16 cellular contexts compared by ENCODE assay signal in genomic region chr16:31023627-31024226, GRCh38. TPM values are rescaled to one million over a fixed set of nuclear protein-coding genes. Genes with fewer than 3 reads are reported as not detected.
DNase-seq lines count a peak whose midpoint lies in the region; ATAC-seq, FAIRE-seq and TF ChIP-seq lines count a peak whose summit lies in the region.
"Had no signal": no experiment of that assay in that cellular context is flagged by ENCODE, and none has a peak within 500 bp of the region (broad histone marks: within the 10 kb centered on the region; RNA-seq: fewer than 3 reads in every experiment).

No MANE protein-coding gene starts in this region.

- no peak overlapping the region for H3K4me3 Mint-ChIP-seq in stimulated activated naive CD8-positive, alpha-beta T cell treated with anti-CD3 and anti-CD28 coated beads, Interleukin-15, amount 100 ng/mL, for 72 hours
- H3K4me3 Mint-ChIP-seq in astrocyte (ENCODE audit: unreplicated experiment): peak overlapping the region; percentile 17
- H3K4me3 Mint-ChIP-seq: CD4-positive, alpha-beta memory T cell had no signal

- no peak for TF ChIP-seq CTCF in astrocyte (IDR thresholded peaks at IDR 0.05; ENCODE audit: insufficient read depth, low read depth, low read length)

- no peak overlapping the region for H3K4me2 ChIP-seq in astrocyte (ENCODE audit: low read length)

- peaks cover 7% of the 10 kb centered on the region for H3K4me1 Mint-ChIP-seq in stimulated activated naive CD8-positive, alpha-beta T cell treated with anti-CD3 and anti-CD28 coated beads, Interleukin-15, amount 100 ng/mL, for 72 hours
- H3K4me1 Mint-ChIP-seq in astrocyte (ENCODE audit: low read depth, unreplicated experiment): peaks cover 5% of the 10 kb centered on the region
- H3K4me1 Mint-ChIP-seq: CD4-positive, alpha-beta memory T cell had no signal

- H3K79me2 ChIP-seq in astrocyte (ENCODE audit: insufficient read depth, low read length): no peaks in the 10 kb centered on the region

- no peaks in the 10 kb centered on the region for H3K36me3 Mint-ChIP-seq in astrocyte (ENCODE audit: low read depth, unreplicated experiment)
- H3K36me3 Mint-ChIP-seq: CD4-positive, alpha-beta memory T cell had no signal

- H3K27ac ChIP-seq in astrocyte (ENCODE audit: low read depth, low read length): no peak overlapping the region

- H4K20me1 ChIP-seq in astrocyte (ENCODE audit: insufficient read depth, low read length): no peaks in the 10 kb centered on the region

- H3K27me3 Mint-ChIP-seq in stimulated activated naive CD8-positive, alpha-beta T cell treated with anti-CD3 and anti-CD28 coated beads, Interleukin-15, amount 100 ng/mL, for 72 hours: no peaks in the 10 kb centered on the region
- no peaks in the 10 kb centered on the region for H3K27me3 Mint-ChIP-seq in astrocyte (ENCODE audit: low read depth, unreplicated experiment)
- H3K27me3 Mint-ChIP-seq: CD4-positive, alpha-beta memory T cell had no signal

- H3K9me3 ChIP-seq in astrocyte (ENCODE audit: insufficient read depth, low read depth, low read length): no peaks in the 10 kb centered on the region
- H3K9me3 ChIP-seq: HAP-1 had no signal

- no peak overlapping the region for H3K9ac ChIP-seq in astrocyte (ENCODE audit: low read length)

- no peaks in the 10 kb centered on the region for H3K9me3 Mint-ChIP-seq in stimulated activated naive CD8-positive, alpha-beta T cell treated with anti-CD3 and anti-CD28 coated beads, Interleukin-15, amount 100 ng/mL, for 72 hours
- H3K9me3 Mint-ChIP-seq in astrocyte (ENCODE audit: unreplicated experiment): no peaks in the 10 kb centered on the region
- H3K9me3 Mint-ChIP-seq: CD4-positive, alpha-beta memory T cell had no signal

- H2AFZ ChIP-seq in astrocyte (ENCODE audit: low read depth, low read length): no peak overlapping the region

- no peak for ATAC-seq in stimulated activated naive CD8-positive, alpha-beta T cell treated with anti-CD3 and anti-CD28 coated beads, Interleukin-15, amount 100 ng/mL, for 72 hours
- no peak for ATAC-seq in stimulated activated naive CD8-positive, alpha-beta T cell treated with anti-CD3 and anti-CD28 coated beads, Interleukin-15, Interleukin-2, amounts not matched to agents 100 U/mL and 50 U/mL, for 24 hours

- no peak for DNase-seq in stimulated activated naive CD8-positive, alpha-beta T cell treated with anti-CD3 and anti-CD28 coated beads, Interleukin-15, amount 100 ng/mL, for 72 hours
- no peak for DNase-seq in stimulated activated naive CD8-positive, alpha-beta T cell treated with anti-CD3 and anti-CD28 coated beads, Interleukin-15, Interleukin-2, amounts not matched to agents 100 U/mL and 50 U/mL, for 24 hours
- DNase-seq in astrocyte (ENCODE audit: low read depth): no peak
- no peak for DNase-seq in inferior parietal cortex (ENCODE audit: extremely low spot score)
- DNase-seq in activated CD4-positive, alpha-beta T cell treated with anti-CD3 and anti-CD28 coated beads, Interleukin-2, amount 50 U/mL, for 48 hours: no peak
- DNase-seq: C1 segment of cervical spinal cord; Calu3; CD4-positive, alpha-beta memory T cell; COR-L47; DMS153; DND-41; GOT3 had no signal

- no peaks in the 10 kb centered on the region for H3K36me3 ChIP-seq in astrocyte (ENCODE audit: insufficient read depth, low read length)
- H3K36me3 ChIP-seq: HAP-1 had no signal

- H3K4me1 ChIP-seq in astrocyte (ENCODE audit: insufficient read depth, low read length): no peaks in the 10 kb centered on the region
- H3K4me1 ChIP-seq: HAP-1 had no signal

- no peak overlapping the region for H3K4me3 ChIP-seq in astrocyte (ENCODE audit: insufficient read depth, low read depth, low read length)
- H3K4me3 ChIP-seq: HAP-1 had no signal

- FAIRE-seq in astrocyte (lab: Jason Lieb, UNC): no peak
- FAIRE-seq: G401.6, GM12892, H54 had no signal

- peak overlapping the region; percentile 3 to 28 for H3K27ac Mint-ChIP-seq in stimulated activated naive CD8-positive, alpha-beta T cell treated with anti-CD3 and anti-CD28 coated beads, Interleukin-15, amount 100 ng/mL, for 72 hours
- H3K27ac Mint-ChIP-seq in astrocyte (ENCODE audit: unreplicated experiment): no peak overlapping the region

- no peaks in the 10 kb centered on the region for H3K27me3 ChIP-seq in astrocyte (ENCODE audit: insufficient read depth, low read length)

RNA-seq across cellular contexts. Expression of gene STX4, which starts 9.6 kb away (rescaled TPM):
- total RNA-seq in astrocyte: 54.9 and 56.0 TPM in 2 replicates

RNA-seq across cellular contexts. Expression of gene STX1B, which starts 13.3 kb away (rescaled TPM):
- 10.7 and 11.0 TPM in 2 replicates for total RNA-seq in astrocyte

RNA-seq across cellular contexts. Expression of gene HSD3B7, which starts 38.7 kb away (rescaled TPM):
- total RNA-seq in astrocyte: 8.3 and 9.0 TPM in 2 replicates

RNA-seq across cellular contexts. Expression of gene ZNF668, which starts 50.3 kb away (rescaled TPM):
- 18.6 and 21.6 TPM in 2 replicates for total RNA-seq in astrocyte

RNA-seq across cellular contexts. Expression of gene ZNF646, which starts 50.5 kb away (rescaled TPM):
- total RNA-seq in astrocyte: 16.5 and 17.2 TPM in 2 replicates
